In the genomic region with DNA sequence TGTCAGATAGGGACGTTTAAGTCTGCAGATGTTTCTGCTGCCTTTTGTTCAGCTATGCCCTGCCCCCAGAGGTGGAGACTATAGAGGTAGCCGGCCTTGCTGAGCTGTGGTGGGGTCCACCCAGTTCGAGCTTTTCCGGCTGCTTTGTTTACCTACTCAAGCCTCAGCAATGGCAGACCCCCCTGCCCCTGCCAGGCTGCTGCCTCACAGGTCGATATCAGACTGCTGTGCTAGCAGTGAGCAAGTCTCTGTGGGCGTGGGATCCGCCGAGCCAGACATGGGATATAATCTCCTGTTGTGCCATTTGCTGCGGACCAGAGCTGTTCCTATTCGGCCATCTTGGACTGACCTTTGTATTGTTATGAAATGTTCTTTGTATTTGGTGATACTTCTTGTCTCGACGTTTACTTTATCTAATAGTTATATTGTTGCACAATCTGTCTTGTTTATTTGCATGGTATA, we compare ENCODE assay signal across 1 cellular context.
TF ChIP-seq lines count a peak whose summit lies in the region.

No MANE protein-coding gene starts in this region.

TF ChIP-seq in HepG2, 621 proteins besides CTCF, POLR2A, EP300 and RAD21 (continued from another document and continues in another):
- TF ChIP-seq KLF6 (CRISPR knock-in tag; IDR thresholded peaks at IDR 0.05) (no peak), ZNF460 (CRISPR knock-in tag; IDR thresholded peaks at IDR 0.05; ENCODE audit: borderline replicate concordance) (no peak), NFE2L2 (IDR thresholded peaks at IDR 0.05; ENCODE audit: low read length) (no peak), GABPA (IDR thresholded peaks at IDR 0.05; ENCODE audit: low read depth, low read length) (no peak), GABPA (CRISPR knock-in tag; IDR thresholded peaks at IDR 0.05; ENCODE audit: low read depth) (no peak), HINFP (CRISPR knock-in tag; IDR thresholded peaks at IDR 0.05; ENCODE audit: low read depth) (no peak), HCFC1 (IDR thresholded peaks at IDR 0.05; ENCODE audit: low read depth, low read length) (no peak), ZFP82 (CRISPR knock-in tag; IDR thresholded peaks at IDR 0.05; ENCODE audit: borderline replicate concordance) (no peak), MIER2 (CRISPR knock-in tag; IDR thresholded peaks at IDR 0.05) (no peak), JDP2 (CRISPR knock-in tag; IDR thresholded peaks at IDR 0.05; ENCODE audit: borderline replicate concordance) (no peak), SIX4 (CRISPR knock-in tag; IDR thresholded peaks at IDR 0.05) (no peak), TP53 (CRISPR knock-in tag; conservative IDR thresholded peaks at IDR 0.05) (no peak), GFI1 (CRISPR knock-in tag; IDR thresholded peaks at IDR 0.05; ENCODE audit: borderline replicate concordance) (no peak), ARNTL (CRISPR knock-in tag; IDR thresholded peaks at IDR 0.05) (no peak), ZMYM4 (CRISPR knock-in tag; IDR thresholded peaks at IDR 0.05) (peak; percentile 96), ZNF644 (CRISPR knock-in tag; IDR thresholded peaks at IDR 0.05; ENCODE audit: low read depth) (peak; percentile 52), BATF2 (CRISPR knock-in tag; IDR thresholded peaks at IDR 0.05) (no peak), ZNF468 (CRISPR knock-in tag; IDR thresholded peaks at IDR 0.05) (no peak), ZNF713 (CRISPR knock-in tag; IDR thresholded peaks at IDR 0.05) (no peak), ZNF605 (CRISPR knock-in tag; IDR thresholded peaks at IDR 0.05) (no peak), HDAC2 (CRISPR knock-in tag; IDR thresholded peaks at IDR 0.05) (peak; percentile 36; the same call in 1 of the 2 replicates), ZNF512 (CRISPR knock-in tag; IDR thresholded peaks at IDR 0.05) (no peak), SKI (IDR thresholded peaks at IDR 0.05; ENCODE audit: partially characterized antibody) (peak; percentile 86), HMGA1 (CRISPR knock-in tag; conservative IDR thresholded peaks at IDR 0.05) (no peak), ONECUT2 (CRISPR knock-in tag; IDR thresholded peaks at IDR 0.05) (peak; percentile 43; the same call in 1 of the 2 replicates), MNT (IDR thresholded peaks at IDR 0.05) (no peak), ZNF570 (CRISPR knock-in tag; IDR thresholded peaks at IDR 0.05; ENCODE audit: borderline replicate concordance) (no peak), SNAPC4 (CRISPR knock-in tag; IDR thresholded peaks at IDR 0.05) (no peak), ZNF577 (CRISPR knock-in tag; IDR thresholded peaks at IDR 0.05; ENCODE audit: borderline replicate concordance, low read depth) (no peak), ZNF446 (CRISPR knock-in tag; IDR thresholded peaks at IDR 0.05) (no peak), GPN1 (CRISPR knock-in tag; IDR thresholded peaks at IDR 0.05; ENCODE audit: borderline replicate concordance) (no peak), GATA4 (IDR thresholded peaks at IDR 0.05; ENCODE audit: borderline replicate concordance, low read depth) (no peak)
- TF ChIP-seq, protein P1, sequence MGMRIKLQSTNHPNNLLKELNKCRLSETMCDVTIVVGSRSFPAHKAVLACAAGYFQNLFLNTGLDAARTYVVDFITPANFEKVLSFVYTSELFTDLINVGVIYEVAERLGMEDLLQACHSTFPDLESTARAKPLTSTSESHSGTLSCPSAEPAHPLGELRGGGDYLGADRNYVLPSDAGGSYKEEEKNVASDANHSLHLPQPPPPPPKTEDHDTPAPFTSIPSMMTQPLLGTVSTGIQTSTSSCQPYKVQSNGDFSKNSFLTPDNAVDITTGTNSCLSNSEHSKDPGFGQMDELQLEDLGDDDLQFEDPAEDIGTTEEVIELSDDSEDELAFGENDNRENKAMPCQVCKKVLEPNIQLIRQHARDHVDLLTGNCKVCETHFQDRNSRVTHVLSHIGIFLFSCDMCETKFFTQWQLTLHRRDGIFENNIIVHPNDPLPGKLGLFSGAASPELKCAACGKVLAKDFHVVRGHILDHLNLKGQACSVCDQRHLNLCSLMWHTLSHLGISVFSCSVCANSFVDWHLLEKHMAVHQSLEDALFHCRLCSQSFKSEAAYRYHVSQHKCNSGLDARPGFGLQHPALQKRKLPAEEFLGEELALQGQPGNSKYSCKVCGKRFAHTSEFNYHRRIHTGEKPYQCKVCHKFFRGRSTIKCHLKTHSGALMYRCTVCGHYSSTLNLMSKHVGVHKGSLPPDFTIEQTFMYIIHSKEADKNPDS (CRISPR knock-in tag; IDR thresholded peaks at IDR 0.05) = no peak
- TF ChIP-seq, protein P2, sequence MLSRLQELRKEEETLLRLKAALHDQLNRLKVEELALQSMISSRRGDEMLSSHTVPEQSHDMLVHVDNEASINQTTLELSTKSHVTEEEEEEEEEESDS (CRISPR knock-in tag; IDR thresholded peaks at IDR 0.05; ENCODE audit: borderline replicate concordance) = no peak
- TF ChIP-seq, protein P3, sequence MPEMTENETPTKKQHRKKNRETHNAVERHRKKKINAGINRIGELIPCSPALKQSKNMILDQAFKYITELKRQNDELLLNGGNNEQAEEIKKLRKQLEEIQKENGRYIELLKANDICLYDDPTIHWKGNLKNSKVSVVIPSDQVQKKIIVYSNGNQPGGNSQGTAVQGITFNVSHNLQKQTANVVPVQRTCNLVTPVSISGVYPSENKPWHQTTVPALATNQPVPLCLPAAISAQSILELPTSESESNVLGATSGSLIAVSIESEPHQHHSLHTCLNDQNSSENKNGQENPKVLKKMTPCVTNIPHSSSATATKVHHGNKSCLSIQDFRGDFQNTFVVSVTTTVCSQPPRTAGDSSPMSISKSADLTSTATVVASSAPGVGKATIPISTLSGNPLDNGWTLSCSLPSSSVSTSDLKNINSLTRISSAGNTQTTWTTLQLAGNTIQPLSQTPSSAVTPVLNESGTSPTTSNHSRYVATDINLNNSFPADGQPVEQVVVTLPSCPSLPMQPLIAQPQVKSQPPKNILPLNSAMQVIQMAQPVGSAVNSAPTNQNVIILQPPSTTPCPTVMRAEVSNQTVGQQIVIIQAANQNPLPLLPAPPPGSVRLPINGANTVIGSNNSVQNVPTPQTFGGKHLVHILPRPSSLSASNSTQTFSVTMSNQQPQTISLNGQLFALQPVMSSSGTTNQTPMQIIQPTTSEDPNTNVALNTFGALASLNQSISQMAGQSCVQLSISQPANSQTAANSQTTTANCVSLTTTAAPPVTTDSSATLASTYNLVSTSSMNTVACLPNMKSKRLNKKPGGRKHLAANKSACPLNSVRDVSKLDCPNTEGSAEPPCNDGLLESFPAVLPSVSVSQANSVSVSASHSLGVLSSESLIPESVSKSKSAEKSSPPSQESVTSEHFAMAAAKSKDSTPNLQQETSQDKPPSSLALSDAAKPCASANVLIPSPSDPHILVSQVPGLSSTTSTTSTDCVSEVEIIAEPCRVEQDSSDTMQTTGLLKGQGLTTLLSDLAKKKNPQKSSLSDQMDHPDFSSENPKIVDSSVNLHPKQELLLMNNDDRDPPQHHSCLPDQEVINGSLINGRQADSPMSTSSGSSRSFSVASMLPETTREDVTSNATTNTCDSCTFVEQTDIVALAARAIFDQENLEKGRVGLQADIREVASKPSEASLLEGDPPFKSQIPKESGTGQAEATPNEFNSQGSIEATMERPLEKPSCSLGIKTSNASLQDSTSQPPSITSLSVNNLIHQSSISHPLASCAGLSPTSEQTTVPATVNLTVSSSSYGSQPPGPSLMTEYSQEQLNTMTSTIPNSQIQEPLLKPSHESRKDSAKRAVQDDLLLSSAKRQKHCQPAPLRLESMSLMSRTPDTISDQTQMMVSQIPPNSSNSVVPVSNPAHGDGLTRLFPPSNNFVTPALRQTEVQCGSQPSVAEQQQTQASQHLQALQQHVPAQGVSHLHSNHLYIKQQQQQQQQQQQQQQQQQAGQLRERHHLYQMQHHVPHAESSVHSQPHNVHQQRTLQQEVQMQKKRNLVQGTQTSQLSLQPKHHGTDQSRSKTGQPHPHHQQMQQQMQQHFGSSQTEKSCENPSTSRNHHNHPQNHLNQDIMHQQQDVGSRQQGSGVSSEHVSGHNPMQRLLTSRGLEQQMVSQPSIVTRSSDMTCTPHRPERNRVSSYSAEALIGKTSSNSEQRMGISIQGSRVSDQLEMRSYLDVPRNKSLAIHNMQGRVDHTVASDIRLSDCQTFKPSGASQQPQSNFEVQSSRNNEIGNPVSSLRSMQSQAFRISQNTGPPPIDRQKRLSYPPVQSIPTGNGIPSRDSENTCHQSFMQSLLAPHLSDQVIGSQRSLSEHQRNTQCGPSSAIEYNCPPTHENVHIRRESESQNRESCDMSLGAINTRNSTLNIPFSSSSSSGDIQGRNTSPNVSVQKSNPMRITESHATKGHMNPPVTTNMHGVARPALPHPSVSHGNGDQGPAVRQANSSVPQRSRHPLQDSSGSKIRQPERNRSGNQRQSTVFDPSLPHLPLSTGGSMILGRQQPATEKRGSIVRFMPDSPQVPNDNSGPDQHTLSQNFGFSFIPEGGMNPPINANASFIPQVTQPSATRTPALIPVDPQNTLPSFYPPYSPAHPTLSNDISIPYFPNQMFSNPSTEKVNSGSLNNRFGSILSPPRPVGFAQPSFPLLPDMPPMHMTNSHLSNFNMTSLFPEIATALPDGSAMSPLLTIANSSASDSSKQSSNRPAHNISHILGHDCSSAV (CRISPR knock-in tag; IDR thresholded peaks at IDR 0.05; ENCODE audit: borderline replicate concordance) = no peak
- TF ChIP-seq, protein P4, sequence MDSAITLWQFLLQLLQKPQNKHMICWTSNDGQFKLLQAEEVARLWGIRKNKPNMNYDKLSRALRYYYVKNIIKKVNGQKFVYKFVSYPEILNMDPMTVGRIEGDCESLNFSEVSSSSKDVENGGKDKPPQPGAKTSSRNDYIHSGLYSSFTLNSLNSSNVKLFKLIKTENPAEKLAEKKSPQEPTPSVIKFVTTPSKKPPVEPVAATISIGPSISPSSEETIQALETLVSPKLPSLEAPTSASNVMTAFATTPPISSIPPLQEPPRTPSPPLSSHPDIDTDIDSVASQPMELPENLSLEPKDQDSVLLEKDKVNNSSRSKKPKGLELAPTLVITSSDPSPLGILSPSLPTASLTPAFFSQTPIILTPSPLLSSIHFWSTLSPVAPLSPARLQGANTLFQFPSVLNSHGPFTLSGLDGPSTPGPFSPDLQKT (CRISPR knock-in tag; IDR thresholded peaks at IDR 0.05; ENCODE audit: borderline replicate concordance) = no peak
